9 cellular contexts compared by ENCODE assay signal in the genomic region with DNA sequence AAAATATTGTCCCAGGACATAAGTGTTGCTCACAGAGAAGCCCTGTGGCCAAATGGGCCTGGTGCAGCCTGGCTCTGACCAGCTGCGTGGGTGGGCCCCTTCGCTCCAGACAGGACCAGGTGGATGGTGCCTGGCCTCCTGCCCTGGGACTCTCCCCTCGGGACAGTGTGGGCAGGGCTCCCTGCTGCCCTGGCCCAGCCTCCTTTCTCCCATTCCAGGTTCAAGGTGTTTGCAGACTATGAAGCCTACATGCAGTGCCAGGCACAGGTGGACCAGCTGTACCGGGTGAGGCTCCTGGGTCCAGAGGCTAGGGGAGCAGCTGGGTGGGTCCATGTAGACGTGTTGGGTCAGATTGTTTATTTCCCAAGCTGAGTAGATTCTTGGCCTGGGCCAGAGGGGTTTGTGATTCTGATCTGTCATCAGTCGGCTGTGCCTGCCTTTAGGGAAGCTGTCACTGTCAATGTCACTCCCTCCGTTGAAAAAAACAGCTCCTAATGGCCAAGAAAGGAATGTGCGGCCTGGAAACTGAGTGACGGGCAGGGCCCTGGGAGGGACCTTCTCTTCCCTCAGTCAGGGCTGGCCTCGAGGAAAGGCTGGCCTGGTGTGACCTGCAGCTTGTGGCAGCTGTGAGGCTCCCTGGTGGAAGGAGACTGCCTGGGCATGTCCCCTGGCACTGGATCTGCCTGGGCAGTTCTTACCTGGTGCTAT. TPM values are rescaled to one million over a fixed set of nuclear protein-coding genes. Genes with fewer than 3 reads are reported as not detected.
DNase-seq lines count a peak whose midpoint lies in the region; ATAC-seq and TF ChIP-seq lines count a peak whose summit lies in the region.
"Had no signal": no experiment of that assay in that cellular context is flagged by ENCODE, and none has a peak within 500 bp of the region (broad histone marks: within the 10 kb centered on the region; RNA-seq: fewer than 3 reads in every experiment).

No MANE protein-coding gene starts in this region.

- no peaks in the 10 kb centered on the region for H3K4me1 ChIP-seq in DND-41 (ENCODE audit: insufficient read depth, low read length)
- H3K4me1 ChIP-seq in sigmoid colon, result peaks cover 0 to 40% (median 35%) of the 10 kb centered on the region in 4 donors

- WGBS in sigmoid colon, 2 donors, result 30 to 63% methylated on average over 10 of the region's 10 CpGs

- 0 out of 2 replicates have a peak, but pooled peaks cover 3% of the 10 kb centered on the region for H4K20me1 ChIP-seq in DND-41 (ENCODE audit: insufficient read depth, low read length)

- no peak for TF ChIP-seq EP300 in sigmoid colon (IDR thresholded peaks at IDR 0.05)

- no peak for TF ChIP-seq POLR2A in sigmoid colon (IDR thresholded peaks at IDR 0.05)

- H3K27ac Mint-ChIP-seq in stimulated activated naive B cell treated with anti-CD40 and anti-IgM and Interleukin-4, amounts not matched to agents 10 μg/mL and 1 μg/mL and 100 μg/mL, for 72 hours, result no peak overlapping the region

- H3K9me3 Mint-ChIP-seq in stimulated activated naive B cell treated with anti-CD40 and anti-IgM and Interleukin-4, amounts not matched to agents 10 μg/mL and 1 μg/mL and 100 μg/mL, for 72 hours, result no peaks in the 10 kb centered on the region

- DNase-seq in DND-41 (no peak), left cardiac atrium (peak; percentile 64), sigmoid colon (no peak), HCEC 1CT (no peak), GM19240 (ENCODE audit: insufficient read length, low spot score) (no peak), OCI-M1 (lab: John Stamatoyannopoulos, UW) (no peak)
- no peak for DNase-seq in stimulated activated naive B cell treated with anti-CD40 and anti-IgM and Interleukin-4, amounts not matched to agents 10 μg/mL and 1 μg/mL and 100 μg/mL, for 72 hours

- H3K27ac ChIP-seq in DND-41 (ENCODE audit: low read length), result 0 out of 2 replicates have a peak overlapping the region, but pooled peaks have one; percentile 32
- peak overlapping the region; percentile 34 for H3K27ac ChIP-seq in VCaP
- H3K27ac ChIP-seq in sigmoid colon, result peak overlapping the region; percentile 65 to 73 (median 68)

- no peak for ATAC-seq in DND-41 (ENCODE audit: insufficient read depth, low read depth)
- ATAC-seq in left cardiac atrium, result peak; percentile 56 to 67
- no peak for ATAC-seq in stimulated activated naive B cell treated with anti-CD40 and anti-IgM and Interleukin-4, amounts not matched to agents 10 μg/mL and 1 μg/mL and 100 μg/mL, for 72 hours (replicated peaks)

- H3K4me3 ChIP-seq in DND-41 (ENCODE audit: low read depth in 1 of 2, low read length in 2 of 2) (no peak overlapping the region), sigmoid colon (no peak overlapping the region)
- H3K4me3 ChIP-seq: smooth muscle cell had no signal

- H3K9me3 ChIP-seq in DND-41 (ENCODE audit: insufficient read depth, low read length, severe bottlenecking), result no peaks in the 10 kb centered on the region
- H3K9me3 ChIP-seq in sigmoid colon, result no peaks in the 10 kb centered on the region

- no peaks in the 10 kb centered on the region for H3K27me3 ChIP-seq in DND-41 (ENCODE audit: insufficient read depth, low read length, poor library complexity)
- H3K27me3 ChIP-seq in sigmoid colon, result no peaks in the 10 kb centered on the region

- no peak overlapping the region for H3K4me2 ChIP-seq in DND-41 (ENCODE audit: insufficient read depth, low read length)
- H3K4me2 ChIP-seq: smooth muscle cell had no signal

- H3K36me3 ChIP-seq in DND-41 (ENCODE audit: insufficient read depth, low read length), result peaks cover 83% of the 10 kb centered on the region
- peaks cover 26 to 79% (median 49%) of the 10 kb centered on the region in 4 donors for H3K36me3 ChIP-seq in sigmoid colon

- H3K79me2 ChIP-seq in DND-41 (ENCODE audit: insufficient read depth, low read length), result no peaks in the 10 kb centered on the region

- H3K4me1 Mint-ChIP-seq in stimulated activated naive B cell treated with anti-CD40 and anti-IgM and Interleukin-4, amounts not matched to agents 10 μg/mL and 1 μg/mL and 100 μg/mL, for 72 hours, result peaks cover 12 to 31% of the 10 kb centered on the region in 2 donors

- intact Hi-C loops in left cardiac atrium (cut with DNase I), result no loop called here
- intact Hi-C loops in sigmoid colon (cut with DNase I), result loop anchor here (2.0 kb wide), 1 partner anchor 103 kb away; no protein-coding TSS in a partner anchor

- no peaks in the 10 kb centered on the region for H3K27me3 Mint-ChIP-seq in stimulated activated naive B cell treated with anti-CD40 and anti-IgM and Interleukin-4, amounts not matched to agents 10 μg/mL and 1 μg/mL and 100 μg/mL, for 72 hours

- TF ChIP-seq CTCF in DND-41 (IDR thresholded peaks at IDR 0.05; ENCODE audit: borderline replicate concordance, extremely low read depth, low read length, poor library complexity, severe bottlenecking) (no peak), VCaP (conservative IDR thresholded peaks at IDR 0.05) (no peak), sigmoid colon (IDR thresholded peaks at IDR 0.05) (no peak)

- no peak overlapping the region for H3K4me3 Mint-ChIP-seq in stimulated activated naive B cell treated with anti-CD40 and anti-IgM and Interleukin-4, amounts not matched to agents 10 μg/mL and 1 μg/mL and 100 μg/mL, for 72 hours

- no peak overlapping the region for H2AFZ ChIP-seq in DND-41 (ENCODE audit: low read depth, low read length)

- no peak overlapping the region for H3K9ac ChIP-seq in DND-41 (ENCODE audit: low read depth, low read length)

- peaks cover 37 to 68% of the 10 kb centered on the region in 2 donors for H3K36me3 Mint-ChIP-seq in stimulated activated naive B cell treated with anti-CD40 and anti-IgM and Interleukin-4, amounts not matched to agents 10 μg/mL and 1 μg/mL and 100 μg/mL, for 72 hours

RNA-seq across cellular contexts. Expression of a gene that starts 47.7 kb away (rescaled TPM):
- total RNA-seq in left cardiac atrium (100 to 1,000 TPM; 103 to 152 TPM), sigmoid colon (100 to 1,000 TPM; 147 to 317 (median 226) TPM)
- 100 to 1,000 TPM in 2 of 3 donors, 10 to 100 TPM in 1; 45.6 to 198 (median 163) TPM for polyA plus RNA-seq in sigmoid colon

Comparison
In these comparisons a context has a peak if more than half of its experiments do, and no peak if none do; other contexts are left out.
1. ATAC-seq: peak in left cardiac atrium (2 of 2); none in DND-41 (single experiment) and stimulated activated naive B cell treated with anti-CD40 and anti-IgM and Interleukin-4, amounts not matched to agents 10 μg/mL and 1 μg/mL and 100 μg/mL, for 72 hours (0 of 2).
2. Peak in every context shown above with its lines, with median percentiles within 50 percentile points of each other: H3K27ac ChIP-seq.